12 cellular contexts compared by ENCODE assay signal in the genomic region with DNA sequence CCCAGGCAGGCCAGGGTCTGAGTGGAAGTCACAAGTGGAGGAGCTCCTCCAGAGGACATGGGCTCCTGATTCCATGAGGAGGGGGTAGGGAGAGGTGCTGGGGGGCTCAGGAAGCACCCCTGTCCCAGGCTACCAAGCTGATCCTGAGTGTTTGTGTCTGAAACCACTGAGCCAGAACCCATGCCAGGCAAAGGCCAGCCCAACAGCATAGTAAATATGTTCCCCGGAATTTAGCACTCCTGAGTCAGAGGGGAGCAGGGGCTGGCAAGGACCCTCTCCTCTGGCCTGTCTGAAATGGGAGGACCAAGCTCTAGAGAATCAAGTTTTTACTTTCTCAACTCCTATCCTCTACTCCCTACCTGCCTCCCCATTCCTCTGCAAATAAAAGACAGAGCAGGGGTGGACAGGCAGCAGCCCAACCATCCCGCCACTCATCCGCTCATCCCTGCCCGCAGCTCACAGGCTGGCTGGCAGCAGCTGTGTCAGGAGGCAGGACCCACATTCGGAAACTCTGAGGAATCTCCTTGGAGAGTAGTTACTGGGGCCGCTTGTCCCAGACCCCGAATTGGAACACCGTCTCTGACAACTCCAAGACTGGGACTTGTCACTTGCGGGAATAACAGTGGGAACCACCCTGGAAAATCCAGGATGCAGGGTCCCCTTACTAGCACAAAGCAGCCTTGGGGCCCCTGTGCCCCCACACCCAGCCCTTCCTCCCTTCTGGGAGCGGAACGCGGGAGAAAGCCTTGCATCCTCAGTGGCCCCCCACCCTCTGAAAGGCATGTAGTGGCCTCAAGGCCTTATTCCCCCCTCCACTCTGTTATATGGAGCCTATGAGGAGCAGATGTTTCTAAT.
DNase-seq lines count a peak whose midpoint lies in the region; ATAC-seq and TF ChIP-seq lines count a peak whose summit lies in the region.
"Had no signal": no experiment of that assay in that cellular context is flagged by ENCODE, and none has a peak within 500 bp of the region (broad histone marks: within the 10 kb centered on the region; RNA-seq: fewer than 3 reads in every experiment).

No MANE protein-coding gene starts in this region.

- H3K27me3 ChIP-seq in BLaER1, result no peaks in the 10 kb centered on the region
- H3K27me3 ChIP-seq in Peyer's patch, result no peaks in the 10 kb centered on the region
- no peaks in the 10 kb centered on the region for H3K27me3 ChIP-seq in hepatocyte
- no peaks in the 10 kb centered on the region for H3K27me3 ChIP-seq in parathyroid adenoma (ENCODE audit: control insufficient read depth, insufficient read depth, low read length)
- no peaks in the 10 kb centered on the region for H3K27me3 ChIP-seq in BE2C
- H3K27me3 ChIP-seq: SJSA1 had no signal

- H3K9ac ChIP-seq in BLaER1 (peak overlapping the region; percentile 43), parathyroid adenoma (no peak overlapping the region)
- H3K9ac ChIP-seq: KMS-11 had no signal

- peaks cover 2% of the 10 kb centered on the region for H3K79me2 ChIP-seq in hepatocyte
- H3K79me2 ChIP-seq in parathyroid adenoma, result no peaks in the 10 kb centered on the region

- 81% methylated on average over 12 of the region's 12 CpGs for WGBS in hepatocyte (ENCODE audit: low lambda C conversion rate, missing lambda C conversion rate)

- H3K27ac ChIP-seq in BLaER1 (peak overlapping the region; percentile 79), Peyer's patch (no peak overlapping the region), hepatocyte (peak overlapping the region; percentile 82), parathyroid adenoma (no peak overlapping the region)
- H3K27ac ChIP-seq: HL-60, KMS-11, SJSA1 had no signal

- TF ChIP-seq CTCF in Peyer's patch (IDR thresholded peaks at IDR 0.05), result no peak
- TF ChIP-seq CTCF in hepatocyte (IDR thresholded peaks at IDR 0.05; ENCODE audit: poor library complexity), result no peak
- no peak for TF ChIP-seq CTCF in parathyroid adenoma (IDR thresholded peaks at IDR 0.05)
- TF ChIP-seq CTCF in BE2C (IDR thresholded peaks at IDR 0.05; ENCODE audit: low read depth, low read length), result no peak

- no peak for TF ChIP-seq POLR2A in Peyer's patch (IDR thresholded peaks at IDR 0.05)

- H3K36me3 ChIP-seq in BLaER1, result no peaks in the 10 kb centered on the region; the same call in 1 of the 2 replicates
- H3K36me3 ChIP-seq in Peyer's patch, result no peaks in the 10 kb centered on the region
- no peaks in the 10 kb centered on the region for H3K36me3 ChIP-seq in hepatocyte (replicated peaks; ENCODE audit: insufficient read depth, low read depth)
- H3K36me3 ChIP-seq in parathyroid adenoma (ENCODE audit: control insufficient read depth, insufficient read depth, low read length), result no peaks in the 10 kb centered on the region
- H3K36me3 ChIP-seq in BE2C, result no peaks in the 10 kb centered on the region
- H3K36me3 ChIP-seq: SJSA1 had no signal

- H3K4me1 ChIP-seq in BLaER1, result peaks cover 94% of the 10 kb centered on the region
- H3K4me1 ChIP-seq in Peyer's patch, result peaks cover 0 to 10% (median 3%) of the 10 kb centered on the region in 4 donors
- H3K4me1 ChIP-seq in hepatocyte (ENCODE audit: insufficient read depth), result peaks cover 30% of the 10 kb centered on the region
- H3K4me1 ChIP-seq in parathyroid adenoma, result peaks cover 24% of the 10 kb centered on the region
- H3K4me1 ChIP-seq in BE2C, result no peaks in the 10 kb centered on the region

- peak overlapping the region; percentile 89 for H3K4me2 ChIP-seq in BLaER1
- H3K4me2 ChIP-seq in hepatocyte, result no peak overlapping the region
- no peak overlapping the region for H3K4me2 ChIP-seq in parathyroid adenoma (ENCODE audit: low read length)
- H3K4me2 ChIP-seq: KMS-11 had no signal

- H3K4me3 ChIP-seq in BLaER1 (no peak overlapping the region), Peyer's patch (no peak overlapping the region), hepatocyte (no peak overlapping the region), parathyroid adenoma (ENCODE audit: low read depth, low read length) (no peak overlapping the region), BE2C (ENCODE audit: low read depth, low read length) (no peak overlapping the region)
- H3K4me3 ChIP-seq: SJSA1 had no signal

- H3K9me3 ChIP-seq in BLaER1 (peaks cover 8% of the 10 kb centered on the region), Peyer's patch (no peaks in the 10 kb centered on the region), hepatocyte (ENCODE audit: low read depth) (no peaks in the 10 kb centered on the region), parathyroid adenoma (ENCODE audit: control insufficient read depth, low read length) (no peaks in the 10 kb centered on the region), BE2C (no peaks in the 10 kb centered on the region)

- no peaks in the 10 kb centered on the region for H3K9me2 ChIP-seq in hepatocyte (replicated peaks; ENCODE audit: insufficient read depth)

- DNase-seq in Peyer's patch (peak in 2 of 3 donors; percentile 14 to 30), hepatocyte (ENCODE audit: low spot score) (no peak), BE2C (no peak), NCI-H2227 (lab: John Stamatoyannopoulos, UW; ENCODE audit: unreplicated experiment) (no peak)
- DNase-seq: activated CD4-positive, alpha-beta memory T cell treated with anti-CD3 and anti-CD28 coated beads, Interleukin-2, amount 10 ng/mL, durations not matched to agents 7 days and 5 days had no signal

- H4K20me1 ChIP-seq in BLaER1, result no peaks in the 10 kb centered on the region
- no peaks in the 10 kb centered on the region for H4K20me1 ChIP-seq in hepatocyte (ENCODE audit: insufficient read depth, poor library complexity, severe bottlenecking)

- ATAC-seq in HG02642 (IDR thresholded peaks at IDR 0.05; ENCODE audit: poor library complexity, unreplicated experiment) (no peak), GM18502 (IDR thresholded peaks at IDR 0.05; ENCODE audit: poor library complexity, unreplicated experiment) (no peak)

- H2AFZ ChIP-seq in hepatocyte (no peak overlapping the region), parathyroid adenoma (peak overlapping the region; percentile 56)

Comparison
In these comparisons a context has a peak if more than half of its experiments do, and no peak if none do; other contexts are left out.
1. H3K27ac ChIP-seq: peak in BLaER1 (single experiment) and hepatocyte (single experiment); none in Peyer's patch (0 of 4) and parathyroid adenoma (single experiment).
2. DNase-seq: peak in Peyer's patch (2 of 3); none in hepatocyte (single experiment), BE2C (single experiment) and NCI-H2227 (single experiment).